ENCODE assay signal across 10 cellular contexts in genomic region chr10:122149138-122149606, GRCh38.
DNase-seq lines count a peak whose midpoint lies in the region; ATAC-seq and TF ChIP-seq lines count a peak whose summit lies in the region.
"Had no signal": no experiment of that assay in that cellular context is flagged by ENCODE, and none has a peak within 500 bp of the region (broad histone marks: within the 10 kb centered on the region; RNA-seq: fewer than 3 reads in every experiment).

No MANE protein-coding gene starts in this region.

- CTCF ChIA-PET in CD8-positive, alpha-beta memory T cell (lab: Charles Lee): no interaction called here

- no peaks in the 10 kb centered on the region for H3K9me3 Mint-ChIP-seq in natural killer cell treated with Interleukin-12 subunit alpha and Interleukin-12 subunit beta and Interleukin-15 and Interleukin-18, amount 100 ng/mL, for 72 hours
- peaks cover 0 to 8% (median 2%) of the 10 kb centered on the region in 5 donors for H3K9me3 Mint-ChIP-seq in CD8-positive, alpha-beta memory T cell

- H3K4me3 Mint-ChIP-seq in natural killer cell treated with Interleukin-12 subunit alpha and Interleukin-12 subunit beta and Interleukin-15 and Interleukin-18, amount 100 ng/mL, for 72 hours: no peak overlapping the region
- H3K4me3 Mint-ChIP-seq in CD8-positive, alpha-beta memory T cell: no peak overlapping the region

- ATAC-seq in natural killer cell treated with Interleukin-12 subunit alpha and Interleukin-12 subunit beta and Interleukin-15 and Interleukin-18, amount 100 ng/mL, for 72 hours: no peak

- DNase-seq in AG10803 (ENCODE audit: low read depth) (peak; percentile 43), ascending aorta (ENCODE audit: low spot score in 2 of 2) (peak in 1 of 2 donors; percentile 74), left ventricle myocardium inferior (peak; percentile 85), posterior vena cava (ENCODE audit: low spot score) (peak; percentile 91), NCI-H2107 treated with DMSO at 0.1 percent for 48 hours (lab: John Stamatoyannopoulos, UW; ENCODE audit: unreplicated experiment) (no peak)
- no peak for DNase-seq in activated naive CD4-positive, alpha-beta T cell treated with Interleukin-2 at 50 U/mL for 16 hours
- DNase-seq in natural killer cell treated with Interleukin-12 subunit alpha and Interleukin-12 subunit beta and Interleukin-15 and Interleukin-18, amount 100 ng/mL, for 72 hours (ENCODE audit: low spot score): no peak
- no peak for DNase-seq in CD8-positive, alpha-beta memory T cell
- DNase-seq: activated T-cell treated with anti-CD3 and anti-CD28 coated beads for 4 hours, NCI-H1048 had no signal

- intact Hi-C loops in ascending aorta (cut with DNase I): loop anchor here (2.0 to 10.0 kb wide), 3 partner anchors 36 to 316 kb away; partner anchors contain the start of genes HTRA1 and PLEKHA1
- intact Hi-C loops in left ventricle myocardium inferior (cut with micrococcal nuclease): no loop called here
- intact Hi-C loops in posterior vena cava (cut with DNase I): loop anchor here in 1 of 2 donors (10.0 kb wide), 1 partner anchor 116 kb away; no protein-coding TSS in a partner anchor

- H3K9me3 ChIP-seq in ascending aorta (no peaks in the 10 kb centered on the region), left ventricle myocardium inferior (replicated peaks) (peaks cover 8% of the 10 kb centered on the region)
- H3K9me3 ChIP-seq in CD8-positive, alpha-beta memory T cell (ENCODE audit: low read length): no peaks in the 10 kb centered on the region

- POLR2A ChIA-PET in CD8-positive, alpha-beta memory T cell (lab: Charles Lee): no interaction called here

- H3K27me3 Mint-ChIP-seq in natural killer cell treated with Interleukin-12 subunit alpha and Interleukin-12 subunit beta and Interleukin-15 and Interleukin-18, amount 100 ng/mL, for 72 hours: no peaks in the 10 kb centered on the region
- peaks cover 5 to 15% of the 10 kb centered on the region in 2 donors for H3K27me3 Mint-ChIP-seq in CD8-positive, alpha-beta memory T cell

- H3K4me3 ChIP-seq in AG10803 (ENCODE audit: low read length) (no peak overlapping the region), ascending aorta (peak overlapping the region in 1 of 2 donors; percentile 42), left ventricle myocardium inferior (peak overlapping the region; percentile 38)
- no peak overlapping the region for H3K4me3 ChIP-seq in CD8-positive, alpha-beta memory T cell (ENCODE audit: low read length)

- H3K36me3 Mint-ChIP-seq in natural killer cell treated with Interleukin-12 subunit alpha and Interleukin-12 subunit beta and Interleukin-15 and Interleukin-18, amount 100 ng/mL, for 72 hours: no peaks in the 10 kb centered on the region
- no peaks in the 10 kb centered on the region for H3K36me3 Mint-ChIP-seq in CD8-positive, alpha-beta memory T cell

- H3K27ac Mint-ChIP-seq in natural killer cell treated with Interleukin-12 subunit alpha and Interleukin-12 subunit beta and Interleukin-15 and Interleukin-18, amount 100 ng/mL, for 72 hours: no peak overlapping the region
- H3K27ac Mint-ChIP-seq in CD8-positive, alpha-beta memory T cell: no peak overlapping the region

- peak overlapping the region; percentile 65 to 82 for H3K27ac ChIP-seq in ascending aorta
- H3K27ac ChIP-seq in left ventricle myocardium inferior (replicated peaks): peak overlapping the region; percentile 90
- no peak overlapping the region for H3K27ac ChIP-seq in CD8-positive, alpha-beta memory T cell (ENCODE audit: low read depth, low read length)

- H3K27me3 ChIP-seq in ascending aorta (no peaks in the 10 kb centered on the region), left ventricle myocardium inferior (ENCODE audit: low read depth) (no peaks in the 10 kb centered on the region)
- no peaks in the 10 kb centered on the region for H3K27me3 ChIP-seq in CD8-positive, alpha-beta memory T cell (ENCODE audit: insufficient read depth, low read length, poor library complexity, severe bottlenecking)

- H3K36me3 ChIP-seq in ascending aorta (peaks cover 0 to 11% of the 10 kb centered on the region in 2 donors), left ventricle myocardium inferior (peaks cover 18% of the 10 kb centered on the region)
- H3K36me3 ChIP-seq in CD8-positive, alpha-beta memory T cell (ENCODE audit: insufficient read depth, low read length): no peaks in the 10 kb centered on the region

- H3K4me1 Mint-ChIP-seq in natural killer cell treated with Interleukin-12 subunit alpha and Interleukin-12 subunit beta and Interleukin-15 and Interleukin-18, amount 100 ng/mL, for 72 hours (ENCODE audit: low read depth in 2 of 2): no peaks in the 10 kb centered on the region
- H3K4me1 Mint-ChIP-seq in CD8-positive, alpha-beta memory T cell: no peaks in the 10 kb centered on the region

- H3K4me1 ChIP-seq in ascending aorta: peaks cover 4 to 20% of the 10 kb centered on the region in 2 donors
- peaks cover 80% of the 10 kb centered on the region for H3K4me1 ChIP-seq in left ventricle myocardium inferior
- H3K4me1 ChIP-seq in CD8-positive, alpha-beta memory T cell (ENCODE audit: insufficient read depth, low read length): no peaks in the 10 kb centered on the region

- TF ChIP-seq CTCF in AG10803 (conservative IDR thresholded peaks at IDR 0.05; ENCODE audit: low read length) (no peak), ascending aorta (IDR thresholded peaks at IDR 0.05) (no peak), left ventricle myocardium inferior (IDR thresholded peaks at IDR 0.05; ENCODE audit: borderline replicate concordance) (no peak)

Comparison
In these comparisons a context has a peak if more than half of its experiments do, and no peak if none do; other contexts are left out.
1. DNase-seq: peak in AG10803 (single experiment), left ventricle myocardium inferior (single experiment) and posterior vena cava (single experiment); none in NCI-H2107 treated with DMSO at 0.1 percent for 48 hours (single experiment), activated naive CD4-positive, alpha-beta T cell treated with Interleukin-2 at 50 U/mL for 16 hours (single experiment), natural killer cell treated with Interleukin-12 subunit alpha and Interleukin-12 subunit beta and Interleukin-15 and Interleukin-18, amount 100 ng/mL, for 72 hours (single experiment) and CD8-positive, alpha-beta memory T cell (0 of 5).